ENCODE assay signal across 10 cellular contexts in genomic region chr17:81831563-81831956, GRCh38. TPM values are rescaled to one million over a fixed set of nuclear protein-coding genes. Genes with fewer than 3 reads are reported as not detected.
DNase-seq lines count a peak whose midpoint lies in the region; ATAC-seq and TF ChIP-seq lines count a peak whose summit lies in the region.
"Had no signal": no experiment of that assay in that cellular context is flagged by ENCODE, and none has a peak within 500 bp of the region (broad histone marks: within the 10 kb centered on the region; RNA-seq: fewer than 3 reads in every experiment).

No MANE protein-coding gene starts in this region.

- DNase-seq in AG04449 (ENCODE audit: low read depth, low spot score) (no peak), HCT116 (ENCODE audit: low read depth, low spot score) (no peak), HEK293T (ENCODE audit: extremely low spot score) (no peak), kidney tubule cell (ENCODE audit: low spot score) (no peak)
- DNase-seq: mucosa of descending colon had no signal

- H3K9me3 Mint-ChIP-seq in activated naive CD8-positive, alpha-beta T cell (ENCODE audit: low read depth): no peaks in the 10 kb centered on the region

- ATAC-seq in HCT116 (no peak), esophagus mucosa (no peak), GM18511 (IDR thresholded peaks at IDR 0.05; ENCODE audit: unreplicated experiment) (no peak)
- ATAC-seq: mucosa of descending colon had no signal

- H3K27ac ChIP-seq in HCT116 (ENCODE audit: low read depth, low read length): peak overlapping the region; percentile 93
- no peak overlapping the region for H3K27ac ChIP-seq in muscle layer of colon (ENCODE audit: low read depth, low read length)

- TF ChIP-seq CTCF in AG04449 (IDR thresholded peaks at IDR 0.05; ENCODE audit: insufficient read depth, low read length, missing control alignments) (no peak), HCT116 (IDR thresholded peaks at IDR 0.05 in 2 of 3, conservative IDR thresholded peaks at IDR 0.05 in 1 of 3; ENCODE audit: borderline replicate concordance in 1 of 3, insufficient read depth in 1 of 3, low read depth in 2 of 3, low read length in 2 of 3) (no peak)

- H4K20me1 ChIP-seq in HCT116 (ENCODE audit: insufficient read depth): no peaks in the 10 kb centered on the region

- peaks cover 19% of the 10 kb centered on the region for H3K4me1 Mint-ChIP-seq in activated naive CD8-positive, alpha-beta T cell (ENCODE audit: low read depth)

- no TSS peak for BruUV-seq in HCT116 (replicated peaks; lab: Mats Ljungman, UMichigan)

- no peak for TF ChIP-seq RAD21 in HCT116 (IDR thresholded peaks at IDR 0.05; ENCODE audit: low read depth)

- H3K27me3 ChIP-seq in HCT116 (ENCODE audit: insufficient read depth, low read length): no peaks in the 10 kb centered on the region
- H3K27me3 ChIP-seq in muscle layer of colon (ENCODE audit: control insufficient read depth in 1 of 2, insufficient read depth in 2 of 2, low read length in 2 of 2): no peaks in the 10 kb centered on the region

- no peak for TF ChIP-seq POLR2A in HCT116 (IDR thresholded peaks at IDR 0.05; ENCODE audit: borderline replicate concordance, extremely low read depth, insufficient read depth, insufficient read length)

- peak overlapping the region; percentile 96 for H3K4me3 Mint-ChIP-seq in activated naive CD8-positive, alpha-beta T cell

- no peak overlapping the region for H2AFZ ChIP-seq in HCT116 (ENCODE audit: low read depth, low read length, poor library complexity, severe bottlenecking)

- RAD21 ChIA-PET in HCT116 (lab: Charles Lee; ENCODE audit: low non-redundant PET in 1 of 2, low total read pairs in 2 of 2, uncharacterized antibody in 2 of 2, unreplicated experiment in 2 of 2): no interaction called here

- H3K27ac Mint-ChIP-seq in activated naive CD8-positive, alpha-beta T cell: peak overlapping the region; percentile 94

- H3K9me3 ChIP-seq in HCT116 (ENCODE audit: control insufficient read depth in 1 of 2, insufficient read depth in 1 of 2, low read depth in 1 of 2, low read length in 2 of 2) (no peaks in the 10 kb centered on the region), muscle layer of colon (ENCODE audit: low read length) (no peaks in the 10 kb centered on the region)
- H3K9me3 ChIP-seq: mucosa of descending colon had no signal

- H3K36me3 Mint-ChIP-seq in activated naive CD8-positive, alpha-beta T cell: no peaks in the 10 kb centered on the region

- H3K9ac ChIP-seq in HCT116 (ENCODE audit: low read length) (peak overlapping the region; percentile 86), muscle layer of colon (ENCODE audit: low read length) (peak overlapping the region; percentile 91)

- CTCF ChIA-PET in AG04449 (lab: Yijun Ruan, JAX) (no interaction called here), HCT116 (lab: Charles Lee) (no interaction called here), HEK293T (lab: Yijun Ruan, JAX) (no interaction called here)

- peak overlapping the region; percentile 85 for H3K4me3 ChIP-seq in AG04449 (ENCODE audit: low read depth, low read length)
- peak overlapping the region; percentile 78 to 89 for H3K4me3 ChIP-seq in HCT116 (replicated peaks in 1 of 2; ENCODE audit: low read depth in 1 of 2, low read length in 2 of 2)
- H3K4me3 ChIP-seq in muscle layer of colon (ENCODE audit: low read depth in 1 of 2, low read length in 2 of 2): peak overlapping the region; percentile 12 to 87
- H3K4me3 ChIP-seq: mucosa of descending colon had no signal

- H3K27me3 Mint-ChIP-seq in activated naive CD8-positive, alpha-beta T cell: no peaks in the 10 kb centered on the region

- peak overlapping the region; percentile 97 for H3K4me2 ChIP-seq in HCT116 (ENCODE audit: low read length)

- POLR2A ChIA-PET in AG04449 (lab: Yijun Ruan, JAX) (interaction anchor here (1.3 kb wide), 1 partner anchor 29 kb away, joined by 3 read pairs; the partner anchor contains the start of gene P4HB), HCT116 (lab: Charles Lee) (interaction anchor here (1.0 kb wide), 1 partner anchor 119 kb away, joined by 4 read pairs; no protein-coding TSS in a partner anchor), HEK293T (lab: Yijun Ruan, JAX) (no interaction called here)

- peaks cover 15% of the 10 kb centered on the region for H3K79me2 ChIP-seq in HCT116 (ENCODE audit: insufficient read depth, low read length)

- H3K9me2 ChIP-seq in HCT116 (ENCODE audit: insufficient read depth): no peaks in the 10 kb centered on the region

- intact Hi-C loops in HCT116 (cut with micrococcal nuclease): no loop called here

- H3K36me3 ChIP-seq in HCT116 (ENCODE audit: control insufficient read depth in 1 of 2, insufficient read depth in 2 of 2, low read length in 2 of 2) (0 out of 4 replicates have a peak, but pooled peaks cover 0 to 7% of the 10 kb centered on the region in 2 experiments), muscle layer of colon (ENCODE audit: insufficient read depth, low read length) (no peaks in the 10 kb centered on the region)

- H3K4me1 ChIP-seq in HCT116 (ENCODE audit: control insufficient read depth in 1 of 2, insufficient read depth in 2 of 2, low read length in 2 of 2): peaks cover 17 to 32% of the 10 kb centered on the region in 2 experiments
- H3K4me1 ChIP-seq in muscle layer of colon (ENCODE audit: insufficient read depth, low read length): peaks cover 19% of the 10 kb centered on the region

TF ChIP-seq in HCT116, 20 proteins besides CTCF, POLR2A, EP300 and RAD21:
- TF ChIP-seq CEBPB (IDR thresholded peaks at IDR 0.05; ENCODE audit: low read depth) (no peak), ZNF274 (IDR thresholded peaks at IDR 0.05; ENCODE audit: low read depth, low read length) (no peak)
- TF ChIP-seq, protein P1, sequence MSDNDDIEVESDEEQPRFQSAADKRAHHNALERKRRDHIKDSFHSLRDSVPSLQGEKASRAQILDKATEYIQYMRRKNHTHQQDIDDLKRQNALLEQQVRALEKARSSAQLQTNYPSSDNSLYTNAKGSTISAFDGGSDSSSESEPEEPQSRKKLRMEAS (IDR thresholded peaks at IDR 0.05): peak; percentile 23; the same call in 1 of the 2 replicates

TF ChIP-seq in HEK293T, 16 proteins besides CTCF, POLR2A, EP300 and RAD21:
- TF ChIP-seq TARDBP (IDR thresholded peaks at IDR 0.05) (no peak), ELF4 (IDR thresholded peaks at IDR 0.05) (no peak), ARNT (IDR thresholded peaks at IDR 0.05) (no peak), ZNF384 (IDR thresholded peaks at IDR 0.05) (no peak), CTBP1 (IDR thresholded peaks at IDR 0.05; ENCODE audit: borderline replicate concordance) (no peak), NFRKB (IDR thresholded peaks at IDR 0.05) (no peak), BHLHE40 (IDR thresholded peaks at IDR 0.05; ENCODE audit: borderline replicate concordance) (no peak), FOXA1 (IDR thresholded peaks at IDR 0.05) (no peak), FOXM1 (IDR thresholded peaks at IDR 0.05; ENCODE audit: borderline replicate concordance) (no peak), SUZ12 (IDR thresholded peaks at IDR 0.05) (no peak), LEF1 (IDR thresholded peaks at IDR 0.05; ENCODE audit: borderline replicate concordance) (no peak), HDGF (IDR thresholded peaks at IDR 0.05; ENCODE audit: borderline replicate concordance) (no peak), SP1 (IDR thresholded peaks at IDR 0.05) (no peak), L3MBTL2 (conservative IDR thresholded peaks at IDR 0.05) (no peak), FOXK2 (IDR thresholded peaks at IDR 0.05) (no peak)
- TF ChIP-seq, protein P2, sequence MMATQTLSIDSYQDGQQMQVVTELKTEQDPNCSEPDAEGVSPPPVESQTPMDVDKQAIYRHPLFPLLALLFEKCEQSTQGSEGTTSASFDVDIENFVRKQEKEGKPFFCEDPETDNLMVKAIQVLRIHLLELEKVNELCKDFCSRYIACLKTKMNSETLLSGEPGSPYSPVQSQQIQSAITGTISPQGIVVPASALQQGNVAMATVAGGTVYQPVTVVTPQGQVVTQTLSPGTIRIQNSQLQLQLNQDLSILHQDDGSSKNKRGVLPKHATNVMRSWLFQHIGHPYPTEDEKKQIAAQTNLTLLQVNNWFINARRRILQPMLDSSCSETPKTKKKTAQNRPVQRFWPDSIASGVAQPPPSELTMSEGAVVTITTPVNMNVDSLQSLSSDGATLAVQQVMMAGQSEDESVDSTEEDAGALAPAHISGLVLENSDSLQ (IDR thresholded peaks at IDR 0.05): no peak

RNA-seq across cellular contexts. Expression of gene MCRIP1, which starts 1.5 kb away (rescaled TPM):
- total RNA-seq in HCT116 (2021; ENCODE audit: unreplicated experiment) (59.2 TPM), esophagus mucosa (18.7 TPM)
- 63.3 and 64.8 TPM in 2 replicates for polyA plus RNA-seq in HCT116 (2012)

RNA-seq across cellular contexts. Expression of gene PPP1R27, which starts 3.3 kb away (rescaled TPM):
- not detected for total RNA-seq in HCT116 (2021; ENCODE audit: unreplicated experiment)
- 0.64 and 0.76 TPM in 2 replicates for polyA plus RNA-seq in HCT116 (2012)
- total RNA-seq in esophagus mucosa: 0.24 TPM

RNA-seq across cellular contexts. Expression of gene GCGR, which starts 27.6 kb away (rescaled TPM):
- total RNA-seq in HCT116 (2021; ENCODE audit: unreplicated experiment): not detected
- 0.12 TPM in 1 of 2 replicates, not detected in the other for polyA plus RNA-seq in HCT116 (2012)
- 0.08 TPM for total RNA-seq in esophagus mucosa
- total RNA-seq: HT1080 had no signal

RNA-seq across cellular contexts. Expression of gene P4HB, which starts 28.8 kb away (rescaled TPM):
- total RNA-seq in HCT116 (2021; ENCODE audit: unreplicated experiment): 1,043 TPM
- 1,480 and 1,509 TPM in 2 replicates for polyA plus RNA-seq in HCT116 (2012)
- total RNA-seq in esophagus mucosa: 812 TPM

RNA-seq across cellular contexts. Expression of gene ARHGDIA, which starts 39.6 kb away (rescaled TPM):
- total RNA-seq in HCT116 (2021; ENCODE audit: unreplicated experiment) (554 TPM), esophagus mucosa (300 TPM)
- 393 and 453 TPM in 2 replicates for polyA plus RNA-seq in HCT116 (2012)
